ENCODE assay signal across 17 cellular contexts in genomic region chr3:41174703-41174964, GRCh38.
"Had no signal": no experiment of that assay in that cellular context is flagged by ENCODE, and none has a peak within 500 bp of the region (broad histone marks: within the 10 kb centered on the region; RNA-seq: fewer than 3 reads in every experiment).

No MANE protein-coding gene starts in this region.

- H3K9me3 ChIP-seq: adrenal gland, lower lobe of right lung, prostate gland, thoracic aorta had no signal

- H3K79me2 ChIP-seq: hepatocyte had no signal

- H3K4me2 ChIP-seq: hepatocyte had no signal

- H3K4me3 ChIP-seq: adrenal gland, dorsolateral prefrontal cortex, hepatocyte, lower lobe of right lung, neural progenitor cell, prostate gland, skin epidermis, thoracic aorta had no signal

- H3K36me3 ChIP-seq: adrenal gland, lower lobe of right lung, neural progenitor cell, prostate gland, thoracic aorta had no signal

- H3K27me3 ChIP-seq: adrenal gland, dorsolateral prefrontal cortex, foreskin keratinocyte, hepatocyte, neural progenitor cell had no signal

- ATAC-seq: activated T-cell treated with anti-CD3 and anti-CD28 coated beads, Interleukin-2, amount 50 U/mL, for 72 hours; left cardiac atrium; lower lobe of right lung had no signal

- H3K4me1 ChIP-seq: adrenal gland, lower lobe of right lung, prostate gland had no signal

- H3K27ac ChIP-seq: adrenal gland, foreskin keratinocyte, hepatocyte, lower lobe of right lung, neural progenitor cell, prostate gland, skin epidermis, thoracic aorta had no signal

- DNase-seq: activated CD4-positive, alpha-beta T cell treated with anti-CD3 and anti-CD28 coated beads for 1 hour; activated effector memory CD4-positive, alpha-beta T cell treated with anti-CD3 and anti-CD28 coated beads, Interleukin-2, amount 50 U/mL, for 16 hours; activated T-cell treated with anti-CD3 and anti-CD28 coated beads, Interleukin-2, amount 50 U/mL, for 72 hours; adrenal gland; foreskin keratinocyte; left cardiac atrium; lower lobe of right lung; midbrain; right cardiac atrium; stimulated activated CD4-positive, alpha-beta T cell treated with anti-CD3 and anti-CD28 coated beads, Interleukin-15, amount 100 ng/mL, for 24 hours; stimulated activated CD4-positive, alpha-beta T cell treated with anti-CD3 and anti-CD28 coated beads, Interleukin-2, amount 100 ng/mL, for 48 hours had no signal

- H3K9ac ChIP-seq: neural progenitor cell had no signal

- H2AFZ ChIP-seq: hepatocyte, neural progenitor cell had no signal
